8 cellular contexts compared by ENCODE assay signal in genomic region chr15:63191895-63192603, GRCh38. TPM values are rescaled to one million over a fixed set of nuclear protein-coding genes. Genes with fewer than 3 reads are reported as not detected.
DNase-seq lines count a peak whose midpoint lies in the region; ATAC-seq and TF ChIP-seq lines count a peak whose summit lies in the region.

No MANE protein-coding gene starts in this region.

- H3K27ac ChIP-seq in muscle layer of duodenum (ENCODE audit: low read length), result peak overlapping the region; percentile 95

- H3K27ac Mint-ChIP-seq in activated CD8-positive, alpha-beta T cell treated with anti-CD3 and anti-CD28 coated beads, Interleukin-2, amount 10 ng/mL, durations not matched to agents 7 days and 5 days, result peak overlapping the region; percentile 94

- CTCF ChIA-PET in activated CD8-positive, alpha-beta T cell treated with anti-CD3 and anti-CD28 coated beads, Interleukin-2, amount 10 ng/mL, durations not matched to agents 7 days and 5 days (lab: Charles Lee), result interaction anchor here (0.9 to 8.7 kb wide), 15 partner anchors 11 to 144 kb away, joined by 3 to 98 read pairs (median 8); partner anchors contain the start of gene RPS27L

- ATAC-seq in GM19025 (IDR thresholded peaks at IDR 0.05; ENCODE audit: low read depth, unreplicated experiment) (peak; percentile 39), HG03354 (IDR thresholded peaks at IDR 0.05; ENCODE audit: poor library complexity, severe bottlenecking, unreplicated experiment) (peak; percentile 44), SK-N-SH treated with all-trans-retinoic acid at 6 μM for 48 hours (no peak)
- ATAC-seq in activated CD8-positive, alpha-beta T cell treated with anti-CD3 and anti-CD28 coated beads, Interleukin-2, amount 10 ng/mL, durations not matched to agents 7 days and 5 days, result peak; percentile 48

- peaks cover 21 to 36% of the 10 kb centered on the region in 2 donors for H3K4me1 ChIP-seq in muscle layer of duodenum (ENCODE audit: control insufficient read depth in 1 of 2, insufficient read depth in 2 of 2, low read length in 2 of 2)

- no peaks in the 10 kb centered on the region for H3K27me3 Mint-ChIP-seq in activated CD8-positive, alpha-beta T cell treated with anti-CD3 and anti-CD28 coated beads, Interleukin-2, amount 10 ng/mL, durations not matched to agents 7 days and 5 days (ENCODE audit: low read depth)

- peak overlapping the region in 1 of 2 donors; percentile 92 for H3K4me3 ChIP-seq in muscle layer of duodenum (ENCODE audit: low read depth in 1 of 2, low read length in 2 of 2)

- H3K27me3 ChIP-seq in muscle layer of duodenum (ENCODE audit: low read depth, low read length), result no peaks in the 10 kb centered on the region

- H3K9me3 ChIP-seq in muscle layer of duodenum (ENCODE audit: control insufficient read depth in 1 of 2, low read length in 2 of 2), result no peaks in the 10 kb centered on the region

- peak overlapping the region; percentile 99 for H3K4me3 Mint-ChIP-seq in activated CD8-positive, alpha-beta T cell treated with anti-CD3 and anti-CD28 coated beads, Interleukin-2, amount 10 ng/mL, durations not matched to agents 7 days and 5 days

- peak; percentile 80 for DNase-seq in activated CD8-positive, alpha-beta T cell treated with anti-CD3 and anti-CD28 coated beads, Interleukin-2, amount 10 ng/mL, durations not matched to agents 7 days and 5 days
- DNase-seq in dedifferentiated amniotic fluid mesenchymal stem cell (ENCODE audit: extremely low spot score) (no peak), NCI-H2081 treated with DMSO at 0.1 percent for 48 hours (lab: John Stamatoyannopoulos, UW) (no peak), NCI-H1694 treated with DMSO at 0.1 percent for 48 hours (lab: John Stamatoyannopoulos, UW) (no peak)

- POLR2A ChIA-PET in activated CD8-positive, alpha-beta T cell treated with anti-CD3 and anti-CD28 coated beads, Interleukin-2, amount 10 ng/mL, durations not matched to agents 7 days and 5 days (lab: Charles Lee), result interaction anchor here (0.7 to 6.0 kb wide), 16 partner anchors 11 to 313 kb away, joined by 3 to 58 read pairs (median 4); partner anchors contain the start of gene RPS27L

- H3K36me3 Mint-ChIP-seq in activated CD8-positive, alpha-beta T cell treated with anti-CD3 and anti-CD28 coated beads, Interleukin-2, amount 10 ng/mL, durations not matched to agents 7 days and 5 days (ENCODE audit: low read depth), result peaks cover 49% of the 10 kb centered on the region

- no peaks in the 10 kb centered on the region for H3K36me3 ChIP-seq in muscle layer of duodenum (ENCODE audit: control insufficient read depth in 1 of 2, insufficient read depth in 2 of 2, low read length in 2 of 2)

- H3K9me3 Mint-ChIP-seq in activated CD8-positive, alpha-beta T cell treated with anti-CD3 and anti-CD28 coated beads, Interleukin-2, amount 10 ng/mL, durations not matched to agents 7 days and 5 days (ENCODE audit: insufficient read depth), result no peaks in the 10 kb centered on the region

- H3K4me1 Mint-ChIP-seq in activated CD8-positive, alpha-beta T cell treated with anti-CD3 and anti-CD28 coated beads, Interleukin-2, amount 10 ng/mL, durations not matched to agents 7 days and 5 days (ENCODE audit: low read depth), result peaks cover 70% of the 10 kb centered on the region

TF ChIP-seq in SK-N-SH treated with all-trans-retinoic acid at 6 μM for 48 hours, 23 proteins besides CTCF, POLR2A, EP300 and RAD21:
- TF ChIP-seq PATZ1 (CRISPR knock-in tag; IDR thresholded peaks at IDR 0.05; ENCODE audit: borderline replicate concordance), result no peak
- no peak for TF ChIP-seq ZNF565 (CRISPR knock-in tag; conservative IDR thresholded peaks at IDR 0.05; ENCODE audit: low read depth)
- TF ChIP-seq ZNF70 (CRISPR knock-in tag; IDR thresholded peaks at IDR 0.05), result no peak

RNA-seq across cellular contexts. Expression of gene RAB8B, which starts 2.6 kb away (rescaled TPM):
- total RNA-seq in activated CD8-positive, alpha-beta T cell treated with anti-CD3 and anti-CD28 coated beads, Interleukin-2, amount 10 ng/mL, durations not matched to agents 7 days and 5 days, result 100 to 1,000 TPM; 112 to 113 TPM

RNA-seq across cellular contexts. Expression of gene RPS27L, which starts 34.8 kb away (rescaled TPM):
- 100 to 1,000 TPM; 235 to 238 TPM for total RNA-seq in activated CD8-positive, alpha-beta T cell treated with anti-CD3 and anti-CD28 coated beads, Interleukin-2, amount 10 ng/mL, durations not matched to agents 7 days and 5 days
